Comparison of ENCODE assay signal across 30 cellular contexts in the genomic region with DNA sequence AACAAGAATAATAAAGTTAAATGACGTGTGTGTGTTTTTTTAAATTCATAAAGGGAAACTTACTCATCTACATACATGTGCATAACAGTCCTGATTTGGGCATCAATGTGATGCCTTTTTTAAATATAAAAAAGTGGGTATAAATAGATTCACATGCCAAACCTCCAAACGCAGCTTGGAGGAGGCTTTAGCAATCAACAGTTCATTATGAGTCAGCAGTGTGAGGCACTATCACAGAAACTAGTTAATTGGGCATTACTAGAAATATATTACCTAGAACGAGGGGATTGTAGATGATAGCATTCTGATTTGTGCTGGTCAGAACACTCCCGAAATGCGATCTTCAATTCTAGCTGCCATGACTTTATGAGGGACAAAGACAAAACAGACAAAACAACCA.
"Had no signal": no experiment of that assay in that cellular context is flagged by ENCODE, and none has a peak within 500 bp of the region (broad histone marks: within the 10 kb centered on the region; RNA-seq: fewer than 3 reads in every experiment).

No MANE protein-coding gene starts in this region.

- ATAC-seq: activated CD4-positive, CD25-positive, alpha-beta regulatory T cell treated with anti-CD3 and anti-CD28 coated beads, Interleukin-2, amount 50 U/mL, for 24 hours; effector memory CD8-positive, alpha-beta T cell; naive thymus-derived CD8-positive, alpha-beta T cell; right lobe of liver; stimulated activated naive CD8-positive, alpha-beta T cell treated with anti-CD3 and anti-CD28 coated beads, Interleukin-15, Interleukin-2, amounts not matched to agents 100 U/mL and 50 U/mL, for 24 hours had no signal

- H3K27ac ChIP-seq: ascending aorta, brain microvascular endothelial cell, esophagus muscularis mucosa, left ventricle myocardium inferior, right lobe of liver, skin epidermis, testis, transverse colon, WERI-Rb-1 had no signal

- H3K36me3 ChIP-seq: ascending aorta, brain microvascular endothelial cell, esophagus muscularis mucosa, left ventricle myocardium inferior, right lobe of liver, transverse colon, WERI-Rb-1 had no signal

- H3K4me3 Mint-ChIP-seq: activated CD4-positive, alpha-beta memory T cell treated with anti-CD3 and anti-CD28 coated beads for 36 hours; activated CD4-positive, alpha-beta T cell treated with anti-CD3 and anti-CD28 coated beads, Interleukin-2, amount 10 ng/mL, durations not matched to agents 24 days and 14 days; activated naive CD4-positive, alpha-beta T cell treated with anti-CD3 and anti-CD28 coated beads, Interleukin-2, amount 10 ng/mL, durations not matched to agents 7 days and 5 days; activated naive CD8-positive, alpha-beta T cell treated with anti-CD3 and anti-CD28 coated beads, Interleukin-2, amount 10 ng/mL, durations not matched to agents 7 days and 5 days; activated T-cell treated with anti-CD3 and anti-CD28 coated beads, Interleukin-2, amount 50 U/mL, for 24 hours; effector memory CD8-positive, alpha-beta T cell; naive thymus-derived CD8-positive, alpha-beta T cell; T-helper 1 cell treated with Interleukin-12 subunit alpha and Interleukin-12 subunit beta and Interleukin-4 antibody, amounts not matched to agents 30 μg/mL and 1 μg/mL, for 36 hours had no signal

- H3K27me3 Mint-ChIP-seq: activated naive CD8-positive, alpha-beta T cell treated with anti-CD3 and anti-CD28 coated beads, Interleukin-2, amount 10 ng/mL, durations not matched to agents 7 days and 5 days had no signal

- H3K4me3 ChIP-seq: ascending aorta, esophagus muscularis mucosa, left ventricle myocardium inferior, lung, right lobe of liver, skin epidermis, testis, transverse colon had no signal

- H3K27me3 ChIP-seq: ascending aorta, brain microvascular endothelial cell, esophagus muscularis mucosa, testis, transverse colon had no signal

- DNase-seq: activated CD4-positive, alpha-beta memory T cell treated with anti-CD3 and anti-CD28 coated beads for 36 hours; activated CD4-positive, alpha-beta T cell treated with anti-CD3 and anti-CD28 coated beads, Interleukin-2, amount 10 ng/mL, durations not matched to agents 24 days and 14 days; activated CD8-positive, alpha-beta memory T cell treated with anti-CD3 and anti-CD28 coated beads, Interleukin-2, amount 50 U/mL, for 48 hours; activated gamma-delta T cell; activated naive CD4-positive, alpha-beta T cell treated with anti-CD3 and anti-CD28 coated beads, Interleukin-2, amount 10 ng/mL, durations not matched to agents 7 days and 5 days; activated naive CD8-positive, alpha-beta T cell treated with anti-CD3 and anti-CD28 coated beads, Interleukin-2, amount 10 ng/mL, durations not matched to agents 7 days and 5 days; activated T-cell treated with anti-CD3 and anti-CD28 coated beads, Interleukin-2, amount 50 U/mL, for 24 hours; brain microvascular endothelial cell; caudate nucleus; cortex of kidney; effector memory CD8-positive, alpha-beta T cell; foreskin melanocyte; left ventricle myocardium inferior; naive thymus-derived CD8-positive, alpha-beta T cell; posterior cingulate gyrus; right lobe of liver; stimulated activated CD4-positive, alpha-beta T cell treated with anti-CD3 and anti-CD28 coated beads, Interleukin-12 subunit alpha, Interleukin-12 subunit beta, amount 100 ng/mL, for 4 hours; stimulated activated CD4-positive, alpha-beta T cell treated with anti-CD3 and anti-CD28 coated beads, Interleukin-4, amount 100 ng/mL, for 1 hour; stimulated activated naive CD8-positive, alpha-beta T cell treated with anti-CD3 and anti-CD28 coated beads, Interleukin-15, Interleukin-2, amounts not matched to agents 100 U/mL and 50 U/mL, for 24 hours; SW 1271; T-helper 9 cell; testis; transverse colon; WERI-Rb-1 had no signal

- H3K9me3 Mint-ChIP-seq: activated CD4-positive, alpha-beta memory T cell treated with anti-CD3 and anti-CD28 coated beads for 36 hours; activated CD4-positive, alpha-beta T cell treated with anti-CD3 and anti-CD28 coated beads, Interleukin-2, amount 10 ng/mL, durations not matched to agents 24 days and 14 days; activated naive CD4-positive, alpha-beta T cell treated with anti-CD3 and anti-CD28 coated beads, Interleukin-2, amount 10 ng/mL, durations not matched to agents 7 days and 5 days; activated naive CD8-positive, alpha-beta T cell treated with anti-CD3 and anti-CD28 coated beads, Interleukin-2, amount 10 ng/mL, durations not matched to agents 7 days and 5 days; activated T-cell treated with anti-CD3 and anti-CD28 coated beads, Interleukin-2, amount 50 U/mL, for 24 hours; effector memory CD8-positive, alpha-beta T cell; naive thymus-derived CD8-positive, alpha-beta T cell; T-helper 1 cell treated with Interleukin-12 subunit alpha and Interleukin-12 subunit beta and Interleukin-4 antibody, amounts not matched to agents 30 μg/mL and 1 μg/mL, for 36 hours had no signal

- H3K27ac Mint-ChIP-seq: activated CD4-positive, alpha-beta memory T cell treated with anti-CD3 and anti-CD28 coated beads for 36 hours; activated CD4-positive, alpha-beta T cell treated with anti-CD3 and anti-CD28 coated beads, Interleukin-2, amount 10 ng/mL, durations not matched to agents 24 days and 14 days; activated naive CD4-positive, alpha-beta T cell treated with anti-CD3 and anti-CD28 coated beads, Interleukin-2, amount 10 ng/mL, durations not matched to agents 7 days and 5 days; activated naive CD8-positive, alpha-beta T cell treated with anti-CD3 and anti-CD28 coated beads, Interleukin-2, amount 10 ng/mL, durations not matched to agents 7 days and 5 days; activated T-cell treated with anti-CD3 and anti-CD28 coated beads, Interleukin-2, amount 50 U/mL, for 24 hours; effector memory CD8-positive, alpha-beta T cell; naive thymus-derived CD8-positive, alpha-beta T cell; T-helper 1 cell treated with Interleukin-12 subunit alpha and Interleukin-12 subunit beta and Interleukin-4 antibody, amounts not matched to agents 30 μg/mL and 1 μg/mL, for 36 hours had no signal

- H3K36me3 Mint-ChIP-seq: activated CD4-positive, alpha-beta memory T cell treated with anti-CD3 and anti-CD28 coated beads for 36 hours; activated naive CD4-positive, alpha-beta T cell treated with anti-CD3 and anti-CD28 coated beads, Interleukin-2, amount 10 ng/mL, durations not matched to agents 7 days and 5 days; activated naive CD8-positive, alpha-beta T cell treated with anti-CD3 and anti-CD28 coated beads, Interleukin-2, amount 10 ng/mL, durations not matched to agents 7 days and 5 days; naive thymus-derived CD8-positive, alpha-beta T cell had no signal

- H3K4me1 ChIP-seq: ascending aorta, esophagus muscularis mucosa, left ventricle myocardium inferior, right lobe of liver, testis, transverse colon had no signal

- H3K4me1 Mint-ChIP-seq: activated CD4-positive, alpha-beta T cell treated with anti-CD3 and anti-CD28 coated beads, Interleukin-2, amount 10 ng/mL, durations not matched to agents 24 days and 14 days; activated naive CD4-positive, alpha-beta T cell treated with anti-CD3 and anti-CD28 coated beads, Interleukin-2, amount 10 ng/mL, durations not matched to agents 7 days and 5 days; activated naive CD8-positive, alpha-beta T cell treated with anti-CD3 and anti-CD28 coated beads, Interleukin-2, amount 10 ng/mL, durations not matched to agents 7 days and 5 days; naive thymus-derived CD8-positive, alpha-beta T cell had no signal

- H3K9me3 ChIP-seq: ascending aorta, esophagus muscularis mucosa, left ventricle myocardium inferior, right lobe of liver, testis, transverse colon had no signal
